12 cellular contexts compared by ENCODE assay signal in genomic region chr1:22826630-22827580, GRCh38.
A peak's percentile ranks its signal among the peaks of the same experiment; 100 is the strongest.
DNase-seq lines count a peak whose midpoint lies in the region; ATAC-seq, FAIRE-seq and TF ChIP-seq lines count a peak whose summit lies in the region.
"Had no signal": no experiment of that assay in that cellular context is flagged by ENCODE, and none has a peak within 500 bp of the region (broad histone marks: within the 10 kb centered on the region; RNA-seq: fewer than 3 reads in every experiment).

No MANE protein-coding gene starts in this region.

- H3K4me2 ChIP-seq in K562 (ENCODE audit: insufficient read depth, low read length): no peak overlapping the region
- H3K4me2 ChIP-seq in OCI-LY7 (ENCODE audit: low read length): no peak overlapping the region

- no peaks in the 10 kb centered on the region for H3K36me3 ChIP-seq in HEK293 (ENCODE audit: control insufficient read depth in 2 of 2, insufficient read depth in 1 of 2, low read length in 2 of 2)
- no peaks in the 10 kb centered on the region for H3K36me3 ChIP-seq in K562 (ENCODE audit: control insufficient read depth, insufficient read depth, low read length)
- H3K36me3 ChIP-seq in iPS-18a (ENCODE audit: control insufficient read depth, low read depth, low read length): no peaks in the 10 kb centered on the region
- no peaks in the 10 kb centered on the region for H3K36me3 ChIP-seq in OCI-LY7 (ENCODE audit: insufficient read depth, low read length)
- H3K36me3 ChIP-seq: neutrophil had no signal

- no peak for FAIRE-seq in K562 (lab: Jason Lieb, UNC)
- FAIRE-seq: frontal cortex had no signal

- no peak for TF ChIP-seq EP300 in K562 (IDR thresholded peaks at IDR 0.05; ENCODE audit: low read length)

- WGBS in K562 (ENCODE audit: insufficient coverage, low coverage, missing lambda C conversion rate): 4% methylated on average over 15 of the region's 15 CpGs

- H3K9me1 ChIP-seq in K562 (ENCODE audit: control insufficient read depth, insufficient read depth, low read length): no peaks in the 10 kb centered on the region

- TF ChIP-seq POLR2A in K562 (conservative IDR thresholded peaks at IDR 0.05): no peak

- H3K4me3 ChIP-seq in HEK293 (ENCODE audit: low read depth, low read length) (no peak overlapping the region), K562 (no peak overlapping the region), iPS-18a (ENCODE audit: low read length) (peak overlapping the region; percentile 16), OCI-LY7 (ENCODE audit: low read depth, low read length, poor library complexity, severe bottlenecking) (no peak overlapping the region)

- H3K9me3 ChIP-seq in HEK293 (ENCODE audit: control insufficient read depth, insufficient read depth, low read depth, low read length): no peaks in the 10 kb centered on the region
- H3K9me3 ChIP-seq in K562 (replicated peaks; ENCODE audit: control insufficient read depth, insufficient read depth, low read depth, low read length): no peaks in the 10 kb centered on the region
- H3K9me3 ChIP-seq in iPS-18a (ENCODE audit: control insufficient read depth, low read depth, low read length): no peaks in the 10 kb centered on the region
- H3K9me3 ChIP-seq in OCI-LY7 (ENCODE audit: low read length): no peaks in the 10 kb centered on the region
- H3K9me3 ChIP-seq: neutrophil had no signal

- intact Hi-C loops in K562 (cut with micrococcal nuclease) (no loop called here), posterior vena cava (cut with DNase I) (no loop called here), OCI-LY7 (cut with micrococcal nuclease; ENCODE audit: unreplicated experiment) (no loop called here)

- BruUV-seq in K562 (replicated peaks; lab: Mats Ljungman, UMichigan) (no TSS peak), OCI-LY7 (replicated peaks; lab: Mats Ljungman, UMichigan) (no TSS peak)

- POLR2A ChIA-PET in HEK293 (lab: Yijun Ruan, JAX): no interaction called here
- POLR2A ChIA-PET in K562 (lab: Yijun Ruan, JAX): no interaction called here
- POLR2A ChIA-PET in OCI-LY7 (lab: Charles Lee): interaction anchor here (0.6 kb wide), 1 partner anchor 150 kb away, joined by 3 read pairs; no protein-coding TSS in a partner anchor

- in situ Hi-C loops in K562 (cut with MboI): no loop called here

- ATAC-seq in K562 (peak; percentile 28; the same call in 1 of the 3 replicates), GM18867 (IDR thresholded peaks at IDR 0.05; ENCODE audit: unreplicated experiment) (no peak)

- H3K27ac ChIP-seq in HEK293 (ENCODE audit: extremely low read depth, low read depth, low read length) (no peak overlapping the region), K562 (ENCODE audit: extremely low read depth, low read depth, low read length) (no peak overlapping the region), iPS-18a (ENCODE audit: low read length) (no peak overlapping the region), OCI-LY7 (ENCODE audit: low read depth, low read length, poor library complexity, severe bottlenecking) (no peak overlapping the region)
- H3K27ac ChIP-seq: neutrophil had no signal

- CTCF ChIA-PET in HEK293 (lab: Yijun Ruan, JAX): no interaction called here
- CTCF ChIA-PET in K562 (lab: Yijun Ruan, JAX; ENCODE audit: low intra/inter-chr PET ratio): no interaction called here
- CTCF ChIA-PET in OCI-LY7 (lab: Charles Lee; ENCODE audit: unreplicated experiment): no interaction called here

- H2AFZ ChIP-seq in K562 (ENCODE audit: low read depth, low read length) (no peak overlapping the region), OCI-LY7 (ENCODE audit: low read length) (no peak overlapping the region)

- no peak for DNase-seq in K562 (ENCODE audit: extremely low read depth in 1 of 4, low spot score in 3 of 4)
- DNase-seq in retina: peak; percentile 43
- no peak for DNase-seq in NCI-H82 treated with DMSO at 0.1 percent for 48 hours (lab: John Stamatoyannopoulos, UW; ENCODE audit: unreplicated experiment)
- DNase-seq in posterior vena cava (ENCODE audit: low spot score): no peak
- DNase-seq in OCI-LY7 (ENCODE audit: low spot score): no peak
- DNase-seq: DND-41, NCI-H524 had no signal

- peaks cover 15 to 74% of the 10 kb centered on the region in 2 experiments for H3K27me3 ChIP-seq in K562 (ENCODE audit: control insufficient read depth in 2 of 2, insufficient read depth in 2 of 2, low read length in 2 of 2)
- H3K27me3 ChIP-seq in iPS-18a (ENCODE audit: control insufficient read depth, insufficient read depth, low read length): no peaks in the 10 kb centered on the region
- H3K27me3 ChIP-seq: neutrophil had no signal

- H3K4me1 ChIP-seq in HEK293 (ENCODE audit: control insufficient read depth, insufficient read depth, low read length): no peaks in the 10 kb centered on the region
- H3K4me1 ChIP-seq in K562 (replicated peaks in 1 of 2; ENCODE audit: control insufficient read depth in 2 of 2, insufficient read depth in 2 of 2, low read length in 2 of 2): peaks cover 0 to 8% of the 10 kb centered on the region in 2 experiments; a peak in 1 of 5 replicates
- H3K4me1 ChIP-seq in iPS-18a (ENCODE audit: control insufficient read depth, low read depth, low read length): peaks cover 23% of the 10 kb centered on the region
- no peaks in the 10 kb centered on the region for H3K4me1 ChIP-seq in OCI-LY7 (ENCODE audit: insufficient read depth, low read length, poor library complexity, severe bottlenecking)

- no peak for TF ChIP-seq CTCF in HEK293 (tag by site-specific recombination; IDR thresholded peaks at IDR 0.05)
- TF ChIP-seq CTCF in K562 (IDR thresholded peaks at IDR 0.05 in 2 of 3, conservative IDR thresholded peaks at IDR 0.05 in 1 of 3; ENCODE audit: insufficient read depth in 2 of 3, low read depth in 1 of 3, low read length in 3 of 3): no peak
- no peak for TF ChIP-seq CTCF in OCI-LY7 (conservative IDR thresholded peaks at IDR 0.05; ENCODE audit: low read length)

- H3K79me2 ChIP-seq in K562 (ENCODE audit: control insufficient read depth, insufficient read depth, low read length): no peaks in the 10 kb centered on the region
- no peaks in the 10 kb centered on the region for H3K79me2 ChIP-seq in OCI-LY7 (ENCODE audit: insufficient read depth, low read depth, low read length)

- H3K9me2 ChIP-seq in OCI-LY7 (ENCODE audit: insufficient read depth, low read length): no peaks in the 10 kb centered on the region

- no peaks in the 10 kb centered on the region; the same call in 1 of the 2 replicates for H4K20me1 ChIP-seq in K562 (replicated peaks; ENCODE audit: control insufficient read depth, insufficient read depth, low read length)
- H4K20me1 ChIP-seq in OCI-LY7 (ENCODE audit: insufficient read depth, low read length): no peaks in the 10 kb centered on the region

- no peak overlapping the region for H3K9ac ChIP-seq in K562 (ENCODE audit: insufficient read depth in 1 of 2, low read depth in 2 of 2, low read length in 2 of 2)
- H3K9ac ChIP-seq in iPS-18a (ENCODE audit: low read length): no peak overlapping the region

- TF ChIP-seq RAD21 in K562 (CRISPR knock-in tag; conservative IDR thresholded peaks at IDR 0.05 in 1 of 2, IDR thresholded peaks at IDR 0.05 in 1 of 2): no peak

TF ChIP-seq in HEK293, 187 proteins besides CTCF, POLR2A, EP300 and RAD21:
- TF ChIP-seq SALL2 (tag by site-specific recombination; IDR thresholded peaks at IDR 0.05; ENCODE audit: borderline replicate concordance) (no peak), ZNF600 (tag by site-specific recombination; IDR thresholded peaks at IDR 0.05) (peak; percentile 79), ZNF341 (tag by site-specific recombination; IDR thresholded peaks at IDR 0.05; ENCODE audit: low read depth) (peak; percentile 82), ZNF473 (tag by site-specific recombination; IDR thresholded peaks at IDR 0.05) (no peak)

TF ChIP-seq in K562, 482 proteins besides CTCF, POLR2A, EP300 and RAD21 (continues in another document):
- TF ChIP-seq CBFA2T2 (conservative IDR thresholded peaks at IDR 0.05) (no peak), GATAD2A (IDR thresholded peaks at IDR 0.05) (no peak), ZC3H8 (IDR thresholded peaks at IDR 0.05) (no peak), MIER1 (IDR thresholded peaks at IDR 0.05; ENCODE audit: low read depth) (no peak), YBX1 (IDR thresholded peaks at IDR 0.05) (no peak), TAF15 (IDR thresholded peaks at IDR 0.05; ENCODE audit: low read depth, low read length) (no peak), ZBTB11 (CRISPR knock-in tag; IDR thresholded peaks at IDR 0.05) (no peak), RCOR1 (IDR thresholded peaks at IDR 0.05; ENCODE audit: borderline replicate concordance in 1 of 2, low read depth in 2 of 2, low read length in 2 of 2) (no peak), ZNF24 (IDR thresholded peaks at IDR 0.05) (no peak), SOX6 (IDR thresholded peaks at IDR 0.05) (no peak)
